9 cellular contexts compared by ENCODE assay signal in the genomic region with DNA sequence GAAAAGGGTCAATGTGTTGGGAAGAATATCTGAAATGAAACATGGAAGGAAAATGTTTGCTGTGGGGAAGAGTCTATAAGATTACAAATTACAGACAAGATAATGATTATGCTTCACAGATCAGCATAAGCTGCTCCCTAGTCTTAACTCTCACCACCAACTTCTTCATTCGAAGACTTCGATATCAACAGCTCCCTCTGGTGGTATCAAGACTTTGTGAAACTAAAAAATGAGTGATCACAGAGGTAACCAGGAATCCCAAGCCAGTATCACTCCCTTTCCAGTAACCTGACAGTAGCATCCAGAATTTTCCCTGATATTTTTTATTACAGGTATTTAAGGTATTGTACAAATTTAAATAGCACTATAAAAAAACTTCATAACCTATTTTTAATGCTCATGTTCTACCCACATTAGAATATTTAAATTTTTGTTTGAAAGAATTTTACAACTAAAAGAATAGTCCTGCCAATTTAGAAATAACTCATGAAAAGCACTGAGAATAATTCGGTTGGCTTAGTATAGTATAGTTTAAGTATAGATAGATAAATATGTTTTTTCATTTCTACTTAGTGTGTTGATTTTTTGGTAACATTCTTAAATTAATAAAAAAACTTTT.
A peak's percentile ranks its signal among the peaks of the same experiment; 100 is the strongest.
DNase-seq lines count a peak whose midpoint lies in the region; ATAC-seq and TF ChIP-seq lines count a peak whose summit lies in the region.
"Had no signal": no experiment of that assay in that cellular context is flagged by ENCODE, and none has a peak within 500 bp of the region (broad histone marks: within the 10 kb centered on the region; RNA-seq: fewer than 3 reads in every experiment).

No MANE protein-coding gene starts in this region.

- peaks cover 30% of the 10 kb centered on the region for H3K36me3 Mint-ChIP-seq in activated B cell treated with CpG ODN at 0.5 μM for 24 hours (ENCODE audit: low read depth)

- DNase-seq in NCI-H1436 (lab: John Stamatoyannopoulos, UW) (peak; percentile 30), NCI-H1436 treated with DMSO at 0.1 percent for 48 hours (lab: John Stamatoyannopoulos, UW) (no peak), NCI-H146 treated with DMSO at 0.1 percent for 48 hours (lab: John Stamatoyannopoulos, UW; ENCODE audit: unreplicated experiment) (peak; percentile 67), activated B cell treated with CpG ODN at 0.5 μM for 24 hours (no peak), cardiac muscle cell (ENCODE audit: low read depth in 1 of 2, low spot score in 1 of 2) (peak; percentile 61 to 75), smooth muscle cell (lab: John Stamatoyannopoulos, UW; ENCODE audit: unreplicated experiment) (no peak)
- no peak for DNase-seq in activated CD4-positive, alpha-beta T cell treated with anti-CD3 and anti-CD28 coated beads, Interleukin-2, amount 50 U/mL, for 1 hour
- DNase-seq: activated T-cell treated with anti-CD3 and anti-CD28 coated beads, Interleukin-2, amount 50 U/mL, for 4 hours had no signal

- POLR2A ChIA-PET in activated B cell treated with CpG ODN at 0.5 μM for 24 hours (lab: Charles Lee), result no interaction called here

- H3K4me1 ChIP-seq in cardiac muscle cell (ENCODE audit: low read depth) (no peaks in the 10 kb centered on the region), smooth muscle cell (ENCODE audit: low read depth) (no peaks in the 10 kb centered on the region)

- H3K4me1 Mint-ChIP-seq in activated B cell treated with CpG ODN at 0.5 μM for 24 hours, result peaks cover 7% of the 10 kb centered on the region

- no peak overlapping the region for H3K4me2 ChIP-seq in smooth muscle cell

- H3K4me3 ChIP-seq in cardiac muscle cell, result no peak overlapping the region
- no peak overlapping the region for H3K4me3 ChIP-seq in smooth muscle cell

- CTCF ChIA-PET in activated B cell treated with CpG ODN at 0.5 μM for 24 hours (lab: Charles Lee), result interaction anchor here (0.7 to 4.4 kb wide), 15 partner anchors 8 to 762 kb away, joined by 3 to 23 read pairs (median 4); partner anchors contain the start of gene CMAS

- no peaks in the 10 kb centered on the region for H3F3A ChIP-seq in smooth muscle cell (ENCODE audit: low read depth)

- no peak overlapping the region for H3K27ac Mint-ChIP-seq in activated B cell treated with CpG ODN at 0.5 μM for 24 hours

- TF ChIP-seq CTCF in activated B cell treated with CpG ODN at 0.5 μM for 24 hours (IDR thresholded peaks at IDR 0.05) (peak; percentile 50), cardiac muscle cell (IDR thresholded peaks at IDR 0.05; ENCODE audit: low read depth, low read length) (peak; percentile 69), smooth muscle cell (IDR thresholded peaks at IDR 0.05; ENCODE audit: borderline replicate concordance, insufficient read depth, poor library complexity, severe bottlenecking) (peak; percentile 51)

- peak; percentile 77 for ATAC-seq in GM21786 (IDR thresholded peaks at IDR 0.05; ENCODE audit: unreplicated experiment)
- peak; percentile 49 for ATAC-seq in activated B cell treated with CpG ODN at 0.5 μM for 24 hours (ENCODE audit: low read depth)

- no peaks in the 10 kb centered on the region for H3K27me3 Mint-ChIP-seq in activated B cell treated with CpG ODN at 0.5 μM for 24 hours

- H3K36me3 ChIP-seq in cardiac muscle cell (no peaks in the 10 kb centered on the region), smooth muscle cell (ENCODE audit: low read depth) (no peaks in the 10 kb centered on the region)

- H3K9ac ChIP-seq in smooth muscle cell (ENCODE audit: low read depth), result no peak overlapping the region

- H3K27ac ChIP-seq in cardiac muscle cell (no peak overlapping the region), smooth muscle cell (ENCODE audit: low read depth) (no peak overlapping the region)

- intact Hi-C loops in activated B cell treated with CpG ODN at 0.5 μM for 24 hours (cut with micrococcal nuclease), result loop anchor here (1.0 kb wide), 1 partner anchor 377 kb away; no protein-coding TSS in a partner anchor

- H3K9me3 Mint-ChIP-seq in activated B cell treated with CpG ODN at 0.5 μM for 24 hours, result no peaks in the 10 kb centered on the region
- H3K9me3 Mint-ChIP-seq: activated T-cell treated with anti-CD3 and anti-CD28 coated beads, Interleukin-2, amount 50 U/mL, for 4 hours had no signal

- 39% methylated on average over 3 of the region's 3 CpGs for WGBS in smooth muscle cell (ENCODE audit: low lambda C conversion rate)

- H4K20me1 ChIP-seq in smooth muscle cell (ENCODE audit: low read depth), result no peaks in the 10 kb centered on the region

- H3K9me3 ChIP-seq in cardiac muscle cell (ENCODE audit: low read depth) (no peaks in the 10 kb centered on the region), smooth muscle cell (replicated peaks; ENCODE audit: low read depth) (no peaks in the 10 kb centered on the region)

- H3K4me3 Mint-ChIP-seq in activated B cell treated with CpG ODN at 0.5 μM for 24 hours, result no peak overlapping the region
- H3K4me3 Mint-ChIP-seq: activated T-cell treated with anti-CD3 and anti-CD28 coated beads, Interleukin-2, amount 50 U/mL, for 4 hours had no signal

- H2AFZ ChIP-seq in smooth muscle cell (ENCODE audit: low read depth), result no peak overlapping the region

- no peaks in the 10 kb centered on the region for H3K79me2 ChIP-seq in smooth muscle cell (ENCODE audit: low read depth)

- H3K27me3 ChIP-seq in cardiac muscle cell, result no peaks in the 10 kb centered on the region
- no peaks in the 10 kb centered on the region for H3K27me3 ChIP-seq in smooth muscle cell (ENCODE audit: low read depth)

Comparison
In these comparisons a context has a peak if more than half of its experiments do, and no peak if none do; other contexts are left out.
1. DNase-seq: peak in NCI-H1436 (single experiment), NCI-H146 treated with DMSO at 0.1 percent for 48 hours (single experiment) and cardiac muscle cell (2 of 2); none in NCI-H1436 treated with DMSO at 0.1 percent for 48 hours (single experiment), activated B cell treated with CpG ODN at 0.5 μM for 24 hours (single experiment), smooth muscle cell (single experiment) and activated CD4-positive, alpha-beta T cell treated with anti-CD3 and anti-CD28 coated beads, Interleukin-2, amount 50 U/mL, for 1 hour (single experiment).
2. Peak in every context shown above with its lines, with median percentiles within 50 percentile points of each other: CTCF ChIP-seq.